Comparison of ENCODE assay signal across 12 cellular contexts in the genomic region with DNA sequence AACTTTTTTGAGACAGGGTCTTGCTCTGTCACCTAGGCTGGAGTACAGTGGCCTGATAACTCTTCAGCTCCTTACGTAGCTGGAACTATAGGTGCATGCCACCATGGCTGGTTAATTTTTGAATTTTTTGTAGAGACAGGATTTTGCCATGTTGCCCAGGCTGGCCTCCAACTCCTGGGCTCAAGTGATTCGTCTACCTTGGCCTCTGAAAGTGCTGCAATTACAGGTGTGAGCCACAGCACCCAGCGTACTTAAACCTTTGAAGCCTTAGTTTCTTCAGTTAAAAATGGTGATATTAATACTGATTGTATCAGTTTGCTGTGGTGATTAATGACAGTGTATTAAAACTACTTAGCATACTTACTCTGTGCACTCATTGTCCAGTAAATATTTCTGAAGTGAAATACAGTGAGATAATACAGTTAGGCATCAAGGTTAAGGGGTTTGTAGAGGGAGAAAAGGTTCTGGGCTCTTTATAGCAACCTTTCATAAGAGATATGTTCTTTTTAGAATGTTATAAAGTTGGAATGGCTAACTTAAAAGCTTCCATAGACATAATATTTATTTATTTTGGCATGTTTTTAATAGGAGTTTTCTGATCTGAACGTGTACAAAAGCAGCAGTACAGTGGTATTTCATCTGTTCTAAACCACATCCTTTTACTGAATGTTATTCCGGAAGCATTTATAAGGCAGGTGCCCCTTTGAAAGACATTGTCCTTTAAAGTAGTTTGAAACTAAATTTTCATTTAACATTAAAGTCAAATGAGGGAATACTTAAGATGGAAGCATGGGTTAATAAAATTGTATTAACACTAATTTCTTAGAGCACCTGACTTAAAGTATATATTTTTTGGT. TPM values are rescaled to one million over a fixed set of nuclear protein-coding genes. Genes with fewer than 3 reads are reported as not detected.
DNase-seq lines count a peak whose midpoint lies in the region; ATAC-seq and TF ChIP-seq lines count a peak whose summit lies in the region.
"Had no signal": no experiment of that assay in that cellular context is flagged by ENCODE, and none has a peak within 500 bp of the region (broad histone marks: within the 10 kb centered on the region; RNA-seq: fewer than 3 reads in every experiment).

No MANE protein-coding gene starts in this region.

- H4K20me1 ChIP-seq in SK-N-SH (ENCODE audit: insufficient read depth): peaks cover 25% of the 10 kb centered on the region

- peaks cover 13 to 15% of the 10 kb centered on the region in 2 experiments for H3K4me1 ChIP-seq in neutrophil (ENCODE audit: control insufficient read depth in 1 of 2, insufficient read depth in 1 of 2, low read depth in 1 of 2, low read length in 1 of 2)
- no peaks in the 10 kb centered on the region; a peak in 2 of 4 replicates for H3K4me1 ChIP-seq in SK-N-SH (ENCODE audit: control insufficient read depth in 1 of 2, insufficient read depth in 2 of 2, low read depth in 1 of 2, low read length in 1 of 2)

- H3K9me3 ChIP-seq in neutrophil: no peaks in the 10 kb centered on the region
- no peaks in the 10 kb centered on the region for H3K9me3 ChIP-seq in SK-N-SH
- H3K9me3 ChIP-seq: upper lobe of left lung had no signal

- no peak overlapping the region for H2AFZ ChIP-seq in SK-N-SH (ENCODE audit: low read depth)

- H3K4me3 ChIP-seq in neutrophil (ENCODE audit: low read depth in 1 of 2, low read length in 1 of 2) (no peak overlapping the region), SK-N-SH (ENCODE audit: low read depth in 2 of 2, low read length in 1 of 2) (no peak overlapping the region)
- H3K4me3 ChIP-seq: skin epidermis, upper lobe of left lung had no signal

- H3K27me3 ChIP-seq in neutrophil (no peaks in the 10 kb centered on the region), SK-N-SH (ENCODE audit: insufficient read depth) (no peaks in the 10 kb centered on the region)
- H3K27me3 ChIP-seq: upper lobe of left lung had no signal

- H3K27ac ChIP-seq in neutrophil: peak overlapping the region; percentile 23
- no peak overlapping the region for H3K27ac ChIP-seq in SK-N-SH (ENCODE audit: low read depth in 2 of 2, low read length in 1 of 2)

- TF ChIP-seq CTCF in neutrophil (IDR thresholded peaks at IDR 0.05) (no peak), SK-N-SH (IDR thresholded peaks at IDR 0.05) (no peak)

- WGBS in SK-N-SH (ENCODE audit: low lambda C conversion rate): 93% methylated on average over 5 of the region's 5 CpGs

- no peak overlapping the region for H3K9ac ChIP-seq in SK-N-SH

- H3K9me3 Mint-ChIP-seq in activated CD4-positive, alpha-beta T cell treated with anti-CD3 and anti-CD28 coated beads, Interleukin-2, amount 10 ng/mL, durations not matched to agents 24 days and 14 days: peaks cover 4% of the 10 kb centered on the region
- H3K9me3 Mint-ChIP-seq in T-helper 2 cell treated with Interferon-gamma antibody and Interleukin-4, amounts not matched to agents 5 μg/mL and 100 μg/mL, for 36 hours: peaks cover 9% of the 10 kb centered on the region

- peak overlapping the region; percentile 39 for H3K27ac Mint-ChIP-seq in activated CD4-positive, alpha-beta T cell treated with anti-CD3 and anti-CD28 coated beads, Interleukin-2, amount 10 ng/mL, durations not matched to agents 24 days and 14 days
- peak overlapping the region; percentile 66 for H3K27ac Mint-ChIP-seq in T-helper 2 cell treated with Interferon-gamma antibody and Interleukin-4, amounts not matched to agents 5 μg/mL and 100 μg/mL, for 36 hours

- peaks cover 30% of the 10 kb centered on the region for H3K36me3 Mint-ChIP-seq in activated CD4-positive, alpha-beta T cell treated with anti-CD3 and anti-CD28 coated beads, Interleukin-2, amount 10 ng/mL, durations not matched to agents 24 days and 14 days (ENCODE audit: low read depth)
- H3K36me3 Mint-ChIP-seq in T-helper 2 cell treated with Interferon-gamma antibody and Interleukin-4, amounts not matched to agents 5 μg/mL and 100 μg/mL, for 36 hours (ENCODE audit: low read depth): peaks cover 33% of the 10 kb centered on the region

- no peaks in the 10 kb centered on the region for H3K36me3 ChIP-seq in neutrophil
- H3K36me3 ChIP-seq in SK-N-SH (replicated peaks in 1 of 2; ENCODE audit: control insufficient read depth in 1 of 2, insufficient read depth in 2 of 2, low read length in 1 of 2): no peaks in the 10 kb centered on the region

- H3K79me2 ChIP-seq in SK-N-SH (ENCODE audit: insufficient read depth): peaks cover 93% of the 10 kb centered on the region

- DNase-seq in activated CD4-positive, alpha-beta T cell treated with anti-CD3 and anti-CD28 coated beads, Interleukin-2, amount 10 ng/mL, durations not matched to agents 24 days and 14 days: peak; percentile 59
- no peak for DNase-seq in activated CD4-positive, alpha-beta T cell treated with anti-CD3 and anti-CD28 coated beads for 4 hours
- DNase-seq in T-helper 2 cell treated with Interferon-gamma antibody and Interleukin-4, amounts not matched to agents 5 μg/mL and 100 μg/mL, for 36 hours (ENCODE audit: low spot score): no peak
- no peak for DNase-seq in SK-N-SH
- DNase-seq in NCI-H1694 treated with DMSO at 0.1 percent for 48 hours (lab: John Stamatoyannopoulos, UW): no peak
- no peak for DNase-seq in NCI-H510A treated with DMSO at 0.1 percent for 48 hours (lab: John Stamatoyannopoulos, UW)
- DNase-seq: activated CD8-positive, alpha-beta memory T cell treated with anti-CD3 and anti-CD28 coated beads, Interleukin-2, amount 50 U/mL, for 48 hours; NCI-H226; upper lobe of left lung had no signal

- TF ChIP-seq RAD21 in SK-N-SH (IDR thresholded peaks at IDR 0.05; ENCODE audit: low read length): no peak

- peak overlapping the region; percentile 65 for H3K4me3 Mint-ChIP-seq in activated CD4-positive, alpha-beta T cell treated with anti-CD3 and anti-CD28 coated beads, Interleukin-2, amount 10 ng/mL, durations not matched to agents 24 days and 14 days
- peak overlapping the region; percentile 58 for H3K4me3 Mint-ChIP-seq in T-helper 2 cell treated with Interferon-gamma antibody and Interleukin-4, amounts not matched to agents 5 μg/mL and 100 μg/mL, for 36 hours

- no peaks in the 10 kb centered on the region for H3K27me3 Mint-ChIP-seq in activated CD4-positive, alpha-beta T cell treated with anti-CD3 and anti-CD28 coated beads, Interleukin-2, amount 10 ng/mL, durations not matched to agents 24 days and 14 days
- no peaks in the 10 kb centered on the region for H3K27me3 Mint-ChIP-seq in T-helper 2 cell treated with Interferon-gamma antibody and Interleukin-4, amounts not matched to agents 5 μg/mL and 100 μg/mL, for 36 hours (ENCODE audit: low read depth)

- peak; percentile 73 for ATAC-seq in GM21825 (IDR thresholded peaks at IDR 0.05; ENCODE audit: unreplicated experiment)

- POLR2A ChIA-PET in SK-N-SH (lab: Yijun Ruan, JAX): no interaction called here

- no peak overlapping the region for H3K4me2 ChIP-seq in SK-N-SH

- TF ChIP-seq EP300 in SK-N-SH (IDR thresholded peaks at IDR 0.05; ENCODE audit: borderline replicate concordance in 1 of 2, low read depth in 1 of 2, low read length in 1 of 2): no peak

- H3K4me1 Mint-ChIP-seq in activated CD4-positive, alpha-beta T cell treated with anti-CD3 and anti-CD28 coated beads, Interleukin-2, amount 10 ng/mL, durations not matched to agents 24 days and 14 days: peaks cover 45% of the 10 kb centered on the region
- H3K4me1 Mint-ChIP-seq in T-helper 2 cell treated with Interferon-gamma antibody and Interleukin-4, amounts not matched to agents 5 μg/mL and 100 μg/mL, for 36 hours (ENCODE audit: low read depth): peaks cover 43% of the 10 kb centered on the region

- CTCF ChIA-PET in SK-N-SH (lab: Yijun Ruan, JAX): interaction anchor here (1.1 to 1.3 kb wide), 2 partner anchors 24 to 28 kb away, joined by 3 to 4 read pairs; a partner anchor contains a TSS

- no peaks in the 10 kb centered on the region for H3F3A ChIP-seq in SK-N-SH (replicated peaks; ENCODE audit: insufficient read depth)

- intact Hi-C loops in activated CD4-positive, alpha-beta T cell treated with anti-CD3 and anti-CD28 coated beads, Interleukin-2, amount 10 ng/mL, durations not matched to agents 24 days and 14 days (cut with micrococcal nuclease): no loop called here

- no peaks in the 10 kb centered on the region for H3K9me2 ChIP-seq in SK-N-SH

TF ChIP-seq in SK-N-SH, 30 proteins besides CTCF, POLR2A, EP300 and RAD21 (continues in another document):
- TF ChIP-seq, protein P1, sequence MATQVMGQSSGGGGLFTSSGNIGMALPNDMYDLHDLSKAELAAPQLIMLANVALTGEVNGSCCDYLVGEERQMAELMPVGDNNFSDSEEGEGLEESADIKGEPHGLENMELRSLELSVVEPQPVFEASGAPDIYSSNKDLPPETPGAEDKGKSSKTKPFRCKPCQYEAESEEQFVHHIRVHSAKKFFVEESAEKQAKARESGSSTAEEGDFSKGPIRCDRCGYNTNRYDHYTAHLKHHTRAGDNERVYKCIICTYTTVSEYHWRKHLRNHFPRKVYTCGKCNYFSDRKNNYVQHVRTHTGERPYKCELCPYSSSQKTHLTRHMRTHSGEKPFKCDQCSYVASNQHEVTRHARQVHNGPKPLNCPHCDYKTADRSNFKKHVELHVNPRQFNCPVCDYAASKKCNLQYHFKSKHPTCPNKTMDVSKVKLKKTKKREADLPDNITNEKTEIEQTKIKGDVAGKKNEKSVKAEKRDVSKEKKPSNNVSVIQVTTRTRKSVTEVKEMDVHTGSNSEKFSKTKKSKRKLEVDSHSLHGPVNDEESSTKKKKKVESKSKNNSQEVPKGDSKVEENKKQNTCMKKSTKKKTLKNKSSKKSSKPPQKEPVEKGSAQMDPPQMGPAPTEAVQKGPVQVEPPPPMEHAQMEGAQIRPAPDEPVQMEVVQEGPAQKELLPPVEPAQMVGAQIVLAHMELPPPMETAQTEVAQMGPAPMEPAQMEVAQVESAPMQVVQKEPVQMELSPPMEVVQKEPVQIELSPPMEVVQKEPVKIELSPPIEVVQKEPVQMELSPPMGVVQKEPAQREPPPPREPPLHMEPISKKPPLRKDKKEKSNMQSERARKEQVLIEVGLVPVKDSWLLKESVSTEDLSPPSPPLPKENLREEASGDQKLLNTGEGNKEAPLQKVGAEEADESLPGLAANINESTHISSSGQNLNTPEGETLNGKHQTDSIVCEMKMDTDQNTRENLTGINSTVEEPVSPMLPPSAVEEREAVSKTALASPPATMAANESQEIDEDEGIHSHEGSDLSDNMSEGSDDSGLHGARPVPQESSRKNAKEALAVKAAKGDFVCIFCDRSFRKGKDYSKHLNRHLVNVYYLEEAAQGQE (IDR thresholded peaks at IDR 0.05; ENCODE audit: low read depth, low read length): no peak
- TF ChIP-seq FOXJ3 (CRISPR knock-in tag; IDR thresholded peaks at IDR 0.05): no peak

RNA-seq across cellular contexts. Expression of a gene that starts 23.6 kb away (rescaled TPM):
- 34.7 and 35.3 TPM in 2 replicates for total RNA-seq in activated CD4-positive, alpha-beta T cell treated with anti-CD3 and anti-CD28 coated beads, Interleukin-2, amount 10 ng/mL, durations not matched to agents 24 days and 14 days
- 16.2 and 17.5 TPM in 2 replicates for polyA plus RNA-seq in SK-N-SH (2012; rRNA removed)
- polyA plus RNA-seq in SK-N-SH (2012; cell fraction: cytosol; rRNA removed): 24.2 and 41.0 TPM in 2 replicates
- 7.6 and 11.7 TPM in 2 replicates for polyA plus RNA-seq in SK-N-SH (2012; cell fraction: nucleus; rRNA removed)
